In genomic region chr1:205484985-205485967, GRCh38 we compare ENCODE assay signal across 1 cellular context.
TF ChIP-seq lines count a peak whose summit lies in the region.

No MANE protein-coding gene starts in this region.

TF ChIP-seq in HepG2, 621 proteins besides CTCF, POLR2A, EP300 and RAD21 (continued from another document and continues in another):
- TF ChIP-seq ZNF609 (CRISPR knock-in tag; IDR thresholded peaks at IDR 0.05; ENCODE audit: borderline replicate concordance) (peak; percentile 70; the same call in 1 of the 2 replicates), MXI1 (IDR thresholded peaks at IDR 0.05; ENCODE audit: borderline replicate concordance, low read depth, low read length) (peak; percentile 55; the same call in 1 of the 3 replicates), SKIL (CRISPR knock-in tag; IDR thresholded peaks at IDR 0.05; ENCODE audit: borderline replicate concordance) (0 out of 2 replicates have a peak, but pooled peaks have one; percentile 48), ISL2 (CRISPR knock-in tag; IDR thresholded peaks at IDR 0.05) (peak; percentile 51; the same call in 1 of the 2 replicates), RBFOX2 (IDR thresholded peaks at IDR 0.05; ENCODE audit: low read depth, low read length) (no peak), GLI4 (CRISPR knock-in tag; IDR thresholded peaks at IDR 0.05; ENCODE audit: borderline replicate concordance) (no peak), HOXD1 (CRISPR knock-in tag; IDR thresholded peaks at IDR 0.05) (no peak), HNRNPUL1 (IDR thresholded peaks at IDR 0.05; ENCODE audit: low read depth, low read length) (no peak), ZNF772 (CRISPR knock-in tag; IDR thresholded peaks at IDR 0.05) (peak; percentile 78; the same call in 1 of the 2 replicates), ZNF709 (CRISPR knock-in tag; IDR thresholded peaks at IDR 0.05) (0 out of 2 replicates have a peak, but pooled peaks have one; percentile 29), ATF4 (CRISPR knock-in tag; IDR thresholded peaks at IDR 0.05) (0 out of 4 replicates have a peak, but pooled peaks of 1 of the 2 experiments have one; percentile 48), KDM3A (CRISPR knock-in tag; IDR thresholded peaks at IDR 0.05; ENCODE audit: low read depth) (peak; percentile 91), FIP1L1 (IDR thresholded peaks at IDR 0.05; ENCODE audit: borderline replicate concordance, insufficient read depth, low read depth, low read length) (no peak), ZNF747 (CRISPR knock-in tag; IDR thresholded peaks at IDR 0.05; ENCODE audit: borderline replicate concordance) (peak; percentile 51; the same call in 1 of the 2 replicates), LCORL (IDR thresholded peaks at IDR 0.05) (no peak), LCORL (CRISPR knock-in tag; IDR thresholded peaks at IDR 0.05) (peak; percentile 89), ZNF543 (CRISPR knock-in tag; IDR thresholded peaks at IDR 0.05) (no peak), MIER3 (CRISPR knock-in tag; IDR thresholded peaks at IDR 0.05; ENCODE audit: borderline replicate concordance) (peak; percentile 69; the same call in 1 of the 2 replicates), ZNF883 (CRISPR knock-in tag; IDR thresholded peaks at IDR 0.05; ENCODE audit: not compliant biosample characterization) (peak; percentile 38), HNRNPL (IDR thresholded peaks at IDR 0.05; ENCODE audit: low read depth, low read length) (0 out of 2 replicates have a peak, but pooled peaks have one; percentile 54), ZNF414 (CRISPR knock-in tag; IDR thresholded peaks at IDR 0.05) (peak; percentile 70), ZKSCAN5 (CRISPR knock-in tag; IDR thresholded peaks at IDR 0.05) (no peak), HDAC2 (CRISPR knock-in tag; IDR thresholded peaks at IDR 0.05) (peak; percentile 65), BORCS8-MEF2B (CRISPR knock-in tag; IDR thresholded peaks at IDR 0.05) (0 out of 2 replicates have a peak, but pooled peaks have one; percentile 68), CREBL2 (CRISPR knock-in tag; IDR thresholded peaks at IDR 0.05; ENCODE audit: borderline replicate concordance) (no peak), AHR (CRISPR knock-in tag; IDR thresholded peaks at IDR 0.05) (no peak), PPARG (CRISPR knock-in tag; conservative IDR thresholded peaks at IDR 0.05) (peak; percentile 78), FOXJ3 (CRISPR knock-in tag; IDR thresholded peaks at IDR 0.05; ENCODE audit: borderline replicate concordance) (peak; percentile 86; the same call in 1 of the 2 replicates), ZKSCAN8 (CRISPR knock-in tag; IDR thresholded peaks at IDR 0.05; ENCODE audit: borderline replicate concordance) (peak; percentile 88; the same call in 1 of the 2 replicates), ZBTB33 (CRISPR knock-in tag; IDR thresholded peaks at IDR 0.05) (peak; percentile 40; the same call in 1 of the 2 replicates), GFI1 (CRISPR knock-in tag; IDR thresholded peaks at IDR 0.05; ENCODE audit: borderline replicate concordance) (0 out of 2 replicates have a peak, but pooled peaks have one; percentile 22), YY1 (IDR thresholded peaks at IDR 0.05; ENCODE audit: insufficient read depth, insufficient replicate concordance, low read depth, low read length) (peak; percentile 36), ZFP91 (CRISPR knock-in tag; IDR thresholded peaks at IDR 0.05; ENCODE audit: borderline replicate concordance) (peak; percentile 76; the same call in 1 of the 2 replicates), SMAD3 (CRISPR knock-in tag; IDR thresholded peaks at IDR 0.05) (0 out of 2 replicates have a peak, but pooled peaks have one; percentile 40), ZFY (CRISPR knock-in tag; IDR thresholded peaks at IDR 0.05) (peak; percentile 66; the same call in 1 of the 2 replicates), ZBED4 (CRISPR knock-in tag; IDR thresholded peaks at IDR 0.05; ENCODE audit: borderline replicate concordance) (peak; percentile 73), ZFP82 (CRISPR knock-in tag; IDR thresholded peaks at IDR 0.05; ENCODE audit: borderline replicate concordance) (no peak), MLX (CRISPR knock-in tag; IDR thresholded peaks at IDR 0.05) (peak; percentile 59; the same call in 1 of the 2 replicates), HBP1 (CRISPR knock-in tag; IDR thresholded peaks at IDR 0.05; ENCODE audit: low read depth) (0 out of 2 replicates have a peak, but pooled peaks have one; percentile 61), ZNF124 (CRISPR knock-in tag; IDR thresholded peaks at IDR 0.05) (peak; percentile 77; the same call in 1 of the 2 replicates), KLF9 (CRISPR knock-in tag; IDR thresholded peaks at IDR 0.05; ENCODE audit: low read depth) (0 out of 2 replicates have a peak, but pooled peaks have one; percentile 46)
